ENCODE assay signal across 9 cellular contexts in genomic region chr11:17598700-17599459, GRCh38. TPM values are rescaled to one million over a fixed set of nuclear protein-coding genes. Genes with fewer than 3 reads are reported as not detected.
DNase-seq lines count a peak whose midpoint lies in the region; ATAC-seq and TF ChIP-seq lines count a peak whose summit lies in the region.
"Had no signal": no experiment of that assay in that cellular context is flagged by ENCODE, and none has a peak within 500 bp of the region (broad histone marks: within the 10 kb centered on the region; RNA-seq: fewer than 3 reads in every experiment).

No MANE protein-coding gene starts in this region.

- peak; percentile 95 for TF ChIP-seq CTCF in epithelial cell of proximal tubule (conservative IDR thresholded peaks at IDR 0.05; ENCODE audit: low read depth, low read length)

- CTCF ChIA-PET in activated CD8-positive, alpha-beta memory T cell treated with anti-CD3 and anti-CD28 coated beads, Interleukin-2, amount 10 ng/mL, durations not matched to agents 7 days and 5 days (lab: Charles Lee) = interaction anchor here (0.9 to 1.8 kb wide), 9 partner anchors 8 to 507 kb away, joined by 3 to 15 read pairs (median 3); partner anchors contain the start of genes OTOG and SAAL1

- H3K36me3 Mint-ChIP-seq in activated CD8-positive, alpha-beta memory T cell treated with anti-CD3 and anti-CD28 coated beads, Interleukin-2, amount 10 ng/mL, durations not matched to agents 7 days and 5 days = no peaks in the 10 kb centered on the region

- H3K4me1 Mint-ChIP-seq in activated CD8-positive, alpha-beta memory T cell treated with anti-CD3 and anti-CD28 coated beads, Interleukin-2, amount 10 ng/mL, durations not matched to agents 7 days and 5 days = peaks cover 3% of the 10 kb centered on the region

- H3K27me3 Mint-ChIP-seq in activated CD8-positive, alpha-beta memory T cell treated with anti-CD3 and anti-CD28 coated beads, Interleukin-2, amount 10 ng/mL, durations not matched to agents 7 days and 5 days = peaks cover 4% of the 10 kb centered on the region

- peak; percentile 59 for DNase-seq in CD1c-positive myeloid dendritic cell (ENCODE audit: extremely low spot score)
- DNase-seq in GM19238 (ENCODE audit: insufficient read length, low spot score) = peak; percentile 63
- DNase-seq in NCI-H748 treated with DMSO at 0.1 percent for 48 hours (lab: John Stamatoyannopoulos, UW) = peak; percentile 36
- DNase-seq in activated CD8-positive, alpha-beta memory T cell treated with anti-CD3 and anti-CD28 coated beads, Interleukin-2, amount 10 ng/mL, durations not matched to agents 7 days and 5 days = peak; percentile 79
- DNase-seq in epithelial cell of proximal tubule (ENCODE audit: low read depth) = no peak
- DNase-seq in myocyte (ENCODE audit: low read depth) = peak; percentile 78
- DNase-seq in stimulated activated CD8-positive, alpha-beta memory T cell treated with anti-CD3 and anti-CD28 coated beads, Interleukin-4, amount 100 ng/mL, for 48 hours = peak; percentile 91

- peak; percentile 93 for ATAC-seq in HG03354 (IDR thresholded peaks at IDR 0.05; ENCODE audit: poor library complexity, severe bottlenecking, unreplicated experiment)
- peak; percentile 86 for ATAC-seq in activated CD8-positive, alpha-beta memory T cell treated with anti-CD3 and anti-CD28 coated beads, Interleukin-2, amount 10 ng/mL, durations not matched to agents 7 days and 5 days

- no peak overlapping the region for H3K4me3 ChIP-seq in epithelial cell of proximal tubule (ENCODE audit: low read depth, low read length)

- no peak overlapping the region for H3K27ac Mint-ChIP-seq in activated CD8-positive, alpha-beta memory T cell treated with anti-CD3 and anti-CD28 coated beads, Interleukin-2, amount 10 ng/mL, durations not matched to agents 7 days and 5 days
- H3K27ac Mint-ChIP-seq: T-helper 1 cell treated with Interleukin-12 subunit alpha and Interleukin-12 subunit beta and Interleukin-4 antibody, amounts not matched to agents 30 μg/mL and 1 μg/mL, for 36 hours had no signal

- no peak overlapping the region for H3K4me3 Mint-ChIP-seq in activated CD8-positive, alpha-beta memory T cell treated with anti-CD3 and anti-CD28 coated beads, Interleukin-2, amount 10 ng/mL, durations not matched to agents 7 days and 5 days
- H3K4me3 Mint-ChIP-seq: T-helper 1 cell treated with Interleukin-12 subunit alpha and Interleukin-12 subunit beta and Interleukin-4 antibody, amounts not matched to agents 30 μg/mL and 1 μg/mL, for 36 hours had no signal

- H3K9me3 Mint-ChIP-seq in activated CD8-positive, alpha-beta memory T cell treated with anti-CD3 and anti-CD28 coated beads, Interleukin-2, amount 10 ng/mL, durations not matched to agents 7 days and 5 days (ENCODE audit: low read depth) = no peaks in the 10 kb centered on the region
- H3K9me3 Mint-ChIP-seq: T-helper 1 cell treated with Interleukin-12 subunit alpha and Interleukin-12 subunit beta and Interleukin-4 antibody, amounts not matched to agents 30 μg/mL and 1 μg/mL, for 36 hours had no signal

RNA-seq across cellular contexts. Expression of gene OTOG, which starts 51.8 kb away (rescaled TPM):
- not detected for total RNA-seq in activated CD8-positive, alpha-beta memory T cell treated with anti-CD3 and anti-CD28 coated beads, Interleukin-2, amount 10 ng/mL, durations not matched to agents 7 days and 5 days
- total RNA-seq in epithelial cell of proximal tubule (not detected in 2 replicates), myocyte (0.08 and 0.10 TPM in 2 replicates)
- 0.06 TPM for polyA plus RNA-seq in myocyte (2012)

RNA-seq across cellular contexts. Expression of gene USH1C, which starts 54.7 kb away (rescaled TPM):
- not detected for total RNA-seq in activated CD8-positive, alpha-beta memory T cell treated with anti-CD3 and anti-CD28 coated beads, Interleukin-2, amount 10 ng/mL, durations not matched to agents 7 days and 5 days
- 1.1 TPM in 1 of 2 replicates, not detected in the other for total RNA-seq in epithelial cell of proximal tubule
- total RNA-seq in myocyte = not detected in 2 replicates
- not detected for polyA plus RNA-seq in myocyte (2012)
